ENCODE assay signal across 15 cellular contexts in the genomic region with DNA sequence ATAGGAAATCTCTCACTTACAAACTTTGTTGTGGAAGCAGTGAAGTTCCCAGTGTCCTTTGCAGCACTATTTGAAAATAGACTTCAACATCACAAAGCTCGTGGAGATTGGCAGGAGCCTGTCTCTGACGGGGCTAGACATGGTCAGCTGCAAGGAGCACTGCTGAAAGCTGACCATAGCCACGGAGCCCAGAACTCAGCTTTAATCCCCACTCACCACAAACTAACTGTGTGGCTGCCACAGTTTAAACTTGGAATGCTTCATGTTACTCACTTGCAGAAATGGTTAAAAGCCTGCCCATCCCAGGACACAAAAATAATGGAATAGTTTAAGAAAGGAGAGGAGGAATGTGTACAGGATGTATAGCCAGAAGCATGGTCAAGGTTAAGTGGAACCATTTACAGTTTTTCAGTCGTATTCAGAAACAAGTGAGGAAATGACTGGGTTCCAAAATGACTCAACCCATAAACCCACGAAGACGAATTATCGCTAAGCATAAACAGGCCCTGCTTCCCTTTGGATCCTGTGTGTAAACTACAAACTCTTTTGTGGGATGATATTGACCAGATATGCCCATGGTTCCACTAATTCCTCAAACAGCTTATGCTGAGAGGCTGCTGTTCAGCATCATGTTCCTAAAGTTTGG. TPM values are rescaled to one million over a fixed set of nuclear protein-coding genes. Genes with fewer than 3 reads are reported as not detected.
DNase-seq lines count a peak whose midpoint lies in the region; ATAC-seq, FAIRE-seq and TF ChIP-seq lines count a peak whose summit lies in the region.
"Had no signal": no experiment of that assay in that cellular context is flagged by ENCODE, and none has a peak within 500 bp of the region (broad histone marks: within the 10 kb centered on the region; RNA-seq: fewer than 3 reads in every experiment).

No MANE protein-coding gene starts in this region.

- in situ Hi-C loops in astrocyte of the cerebellum (cut with HindIII; ENCODE audit: low sequenced_read_pairs) (no loop called here), HepG2 (cut with HindIII; ENCODE audit: extremely low pct_ligation_motif_present, low pct_unique_long_range_greater_than_20kb) (no loop called here)

- no peak overlapping the region for H3K4me2 ChIP-seq in HepG2 (ENCODE audit: low read depth, low read length)

- TF ChIP-seq EP300 in HepG2 (IDR thresholded peaks at IDR 0.05; ENCODE audit: low read depth in 2 of 2, low read length in 2 of 2): no peak
- no peak for TF ChIP-seq EP300 in HepG2 (CRISPR knock-in tag; IDR thresholded peaks at IDR 0.05; ENCODE audit: borderline replicate concordance)

- TF ChIP-seq RAD21 in HepG2 (CRISPR knock-in tag; IDR thresholded peaks at IDR 0.05): no peak

- H3K4me3 ChIP-seq in BJ (ENCODE audit: low read depth, low read length): no peak overlapping the region
- no peak overlapping the region for H3K4me3 ChIP-seq in MG63
- H3K4me3 ChIP-seq in astrocyte of the cerebellum (ENCODE audit: low read depth, low read length): no peak overlapping the region
- H3K4me3 ChIP-seq in muscle layer of colon (ENCODE audit: low read depth in 1 of 2, low read length in 2 of 2): no peak overlapping the region
- no peak overlapping the region for H3K4me3 ChIP-seq in HepG2 (replicated peaks in 1 of 3; ENCODE audit: insufficient read depth in 1 of 3, low read depth in 2 of 3, low read length in 3 of 3)
- H3K4me3 ChIP-seq: suprapubic skin had no signal

- 95% methylated on average over 7 of the region's 7 CpGs for WGBS in HepG2 (ENCODE audit: low lambda C conversion rate)

- TF ChIP-seq POLR2A in HepG2 (IDR thresholded peaks at IDR 0.05; ENCODE audit: insufficient read depth in 1 of 2, low read depth in 2 of 2, low read length in 2 of 2): no peak

- no peak overlapping the region for H2AFZ ChIP-seq in HepG2 (ENCODE audit: low read length)

- intact Hi-C loops in HepG2 (cut with micrococcal nuclease; ENCODE audit: unreplicated experiment): no loop called here

- peak overlapping the region; percentile 45 for H3K27ac ChIP-seq in muscle layer of colon (ENCODE audit: low read depth, low read length)
- H3K27ac ChIP-seq in HepG2 (ENCODE audit: extremely low read length, insufficient read depth, low read length): no peak overlapping the region
- H3K27ac ChIP-seq: suprapubic skin had no signal

- H4K20me1 ChIP-seq in HepG2 (ENCODE audit: insufficient read depth, low read length): no peaks in the 10 kb centered on the region

- H3K9me3 ChIP-seq in MG63 (no peaks in the 10 kb centered on the region), muscle layer of colon (ENCODE audit: low read length) (no peaks in the 10 kb centered on the region), HepG2 (ENCODE audit: low read length) (no peaks in the 10 kb centered on the region)
- H3K9me3 ChIP-seq: Caco-2, suprapubic skin had no signal

- FAIRE-seq in HepG2 (lab: Jason Lieb, UNC): no peak

- CTCF ChIA-PET in BJ (lab: Yijun Ruan, JAX) (interaction anchor here (1.0 to 1.1 kb wide), 2 partner anchors 88 to 107 kb away, joined by 4 read pairs; no protein-coding TSS in a partner anchor), HepG2 (lab: Yijun Ruan, JAX; ENCODE audit: low intra/inter-chr PET ratio, low total read pairs) (no interaction called here)

- BruUV-seq in HepG2 (replicated peaks; lab: Mats Ljungman, UMichigan): no TSS peak

- ATAC-seq in GM19467 (IDR thresholded peaks at IDR 0.05; ENCODE audit: unreplicated experiment): no peak
- ATAC-seq in HepG2: no peak
- ATAC-seq: T-cell had no signal

- H3K9ac ChIP-seq in muscle layer of colon (ENCODE audit: low read length) (no peak overlapping the region), HepG2 (ENCODE audit: insufficient read depth, low read depth, low read length) (no peak overlapping the region)

- H3K4me1 ChIP-seq in muscle layer of colon (ENCODE audit: insufficient read depth, low read length) (peaks cover 25% of the 10 kb centered on the region), HepG2 (ENCODE audit: insufficient read depth, low read length) (no peaks in the 10 kb centered on the region)
- H3K4me1 ChIP-seq: Caco-2, suprapubic skin had no signal

- no peaks in the 10 kb centered on the region for H3K79me2 ChIP-seq in HepG2 (ENCODE audit: insufficient read depth, low read length)

- no peaks in the 10 kb centered on the region for H3K27me3 ChIP-seq in BJ (ENCODE audit: control insufficient read depth, insufficient read depth, low read length)
- no peaks in the 10 kb centered on the region for H3K27me3 ChIP-seq in MG63
- H3K27me3 ChIP-seq in muscle layer of colon (ENCODE audit: control insufficient read depth in 1 of 2, insufficient read depth in 2 of 2, low read length in 2 of 2): no peaks in the 10 kb centered on the region
- H3K27me3 ChIP-seq in HepG2 (ENCODE audit: control insufficient read depth in 1 of 2, insufficient read depth in 2 of 2, low read length in 2 of 2): no peaks in the 10 kb centered on the region
- H3K27me3 ChIP-seq: suprapubic skin had no signal

- H3K36me3 ChIP-seq in BJ (ENCODE audit: control insufficient read depth, insufficient read depth, low read length) (peaks cover 15% of the 10 kb centered on the region), MG63 (peaks cover 84% of the 10 kb centered on the region), muscle layer of colon (ENCODE audit: insufficient read depth, low read length) (peaks cover 47% of the 10 kb centered on the region), HepG2 (replicated peaks in 1 of 2; ENCODE audit: control insufficient read depth in 1 of 2, insufficient read depth in 2 of 2, low read length in 2 of 2) (peaks cover 42 to 89% of the 10 kb centered on the region in 2 experiments)

- TF ChIP-seq CTCF in BJ (IDR thresholded peaks at IDR 0.05; ENCODE audit: insufficient read depth, low read depth, low read length): no peak
- TF ChIP-seq CTCF in astrocyte of the cerebellum (IDR thresholded peaks at IDR 0.05; ENCODE audit: low read depth, low read length, missing control alignments): no peak
- TF ChIP-seq CTCF in HepG2 (CRISPR knock-in tag; IDR thresholded peaks at IDR 0.05): no peak

- POLR2A ChIA-PET in BJ (lab: Charles Lee) (no interaction called here), HepG2 (lab: Yijun Ruan, JAX) (no interaction called here)

- DNase-seq in BJ (ENCODE audit: low read depth) (peak; percentile 70), MG63 (peak; percentile 59), astrocyte of the cerebellum (ENCODE audit: low read depth) (peak; percentile 66), HepG2 (ENCODE audit: low spot score) (no peak), NCI-H510A (lab: John Stamatoyannopoulos, UW) (no peak)
- no peak for DNase-seq in stimulated activated CD8-positive, alpha-beta memory T cell treated with anti-CD3 and anti-CD28 coated beads, Interleukin-4, amount 100 ng/mL, for 48 hours
- DNase-seq: activated CD8-positive, alpha-beta memory T cell treated with anti-CD3 and anti-CD28 coated beads, Interleukin-2, amount 50 U/mL, for 48 hours; Caco-2; KBM-7; NCI-H524 treated with DMSO at 0.1 percent for 48 hours; T-cell had no signal

RNA-seq across cellular contexts. Expression of a gene that starts 18.2 kb away (rescaled TPM):
- polyA plus RNA-seq in BJ (2011; rRNA removed) (3.8 and 5.5 TPM in 2 replicates), HepG2 (2011; rRNA removed) (0.70 and 0.93 TPM in 2 replicates)
- 2.9 and 3.1 TPM in 2 replicates for polyA minus RNA-seq in BJ (2011; rRNA and poly(A)+ RNA removed)
- total RNA-seq in MG63 (2014; rRNA removed; shearing (Covaris generic); ENCODE audit: low replicate concordance): not detected in 2 replicates
- total RNA-seq in HepG2 (2016; rRNA removed; fragmentation: Illumina TruSeq; extraction: Trizol): 0.42 and 0.52 TPM in 2 replicates
- total RNA-seq in HepG2 (2016; cell fraction: cytosol; rRNA removed; fragmentation: Illumina TruSeq; extraction: Trizol; ENCODE audit: low read depth): not detected in 2 replicates
- 0.24 and 0.62 TPM in 2 replicates for total RNA-seq in HepG2 (2016; cell fraction: insoluble cytoplasmic fraction; rRNA removed; fragmentation: Illumina TruSeq; extraction: Trizol)
- 0.14 and 0.28 TPM in 2 replicates for total RNA-seq in HepG2 (2016; cell fraction: membrane; rRNA removed; fragmentation: Illumina TruSeq; extraction: Trizol)
- total RNA-seq in HepG2 (2016; cell fraction: nucleus; rRNA removed; fragmentation: Illumina TruSeq; extraction: Trizol): 0.47 TPM in 1 of 2 replicates, not detected in the other
- 0.31 and 0.53 TPM in 2 replicates for polyA plus RNA-seq in HepG2 (2011; cell fraction: cytosol; rRNA removed)
- 2.0 and 2.8 TPM in 2 replicates for polyA plus RNA-seq in HepG2 (2011; cell fraction: nucleus; rRNA removed)
- polyA plus RNA-seq in HepG2 (2012): 1.1 and 2.8 TPM in 2 replicates
- 0.09 and 0.32 TPM in 2 replicates for polyA plus RNA-seq in HepG2 (2016; cell fraction: cytosol; fragmentation: Illumina TruSeq; extraction: Trizol; ENCODE audit: low read depth)
- 0.59 and 0.83 TPM in 2 replicates for polyA plus RNA-seq in HepG2 (2016; cell fraction: insoluble cytoplasmic fraction; fragmentation: Illumina TruSeq; extraction: Trizol; ENCODE audit: low read depth)
- 0.06 and 0.19 TPM in 2 replicates for polyA plus RNA-seq in HepG2 (2016; cell fraction: membrane; fragmentation: Illumina TruSeq; extraction: Trizol; ENCODE audit: low read depth)
- 0.29 and 0.63 TPM in 2 replicates for polyA plus RNA-seq in HepG2 (2016; cell fraction: nucleus; fragmentation: Illumina TruSeq; extraction: Trizol; ENCODE audit: insufficient read depth, low read depth)
- 1.0 TPM in 1 of 2 replicates, not detected in the other for polyA minus RNA-seq in HepG2 (2011; rRNA and poly(A)+ RNA removed; ENCODE audit: low replicate concordance)
- polyA minus RNA-seq in HepG2 (2011; cell fraction: cytosol; rRNA and poly(A)+ RNA removed): not detected in 2 replicates
- polyA minus RNA-seq in HepG2 (2011; cell fraction: nucleus; rRNA and poly(A)+ RNA removed): 0.64 and 0.99 TPM in 2 replicates

RNA-seq across cellular contexts. Expression of a gene that starts 20.8 kb away (rescaled TPM):
- polyA plus RNA-seq in BJ (2011; rRNA removed): 43.6 and 54.5 TPM in 2 replicates
- 37.9 and 62.4 TPM in 2 replicates for polyA minus RNA-seq in BJ (2011; rRNA and poly(A)+ RNA removed)
- 66.5 and 126 TPM in 2 replicates for total RNA-seq in MG63 (2014; rRNA removed; shearing (Covaris generic); ENCODE audit: low replicate concordance)
- 72.1 and 101 TPM in 2 replicates for total RNA-seq in HepG2 (2016; rRNA removed; fragmentation: Illumina TruSeq; extraction: Trizol)
- 16.7 and 23.2 TPM in 2 replicates for total RNA-seq in HepG2 (2016; cell fraction: cytosol; rRNA removed; fragmentation: Illumina TruSeq; extraction: Trizol; ENCODE audit: low read depth)
- total RNA-seq in HepG2 (2016; cell fraction: insoluble cytoplasmic fraction; rRNA removed; fragmentation: Illumina TruSeq; extraction: Trizol): 79.2 and 107 TPM in 2 replicates
- total RNA-seq in HepG2 (2016; cell fraction: membrane; rRNA removed; fragmentation: Illumina TruSeq; extraction: Trizol): 24.0 and 31.0 TPM in 2 replicates
- total RNA-seq in HepG2 (2016; cell fraction: nucleus; rRNA removed; fragmentation: Illumina TruSeq; extraction: Trizol): 53.4 and 56.4 TPM in 2 replicates
- polyA plus RNA-seq in HepG2 (2011; rRNA removed): 31.2 and 32.1 TPM in 2 replicates
- polyA plus RNA-seq in HepG2 (2011; cell fraction: cytosol; rRNA removed): 12.2 and 16.1 TPM in 2 replicates
- 28.4 and 31.6 TPM in 2 replicates for polyA plus RNA-seq in HepG2 (2011; cell fraction: nucleus; rRNA removed)
- 37.2 and 45.4 TPM in 2 replicates for polyA plus RNA-seq in HepG2 (2012)
- 13.7 and 14.9 TPM in 2 replicates for polyA plus RNA-seq in HepG2 (2016; cell fraction: cytosol; fragmentation: Illumina TruSeq; extraction: Trizol; ENCODE audit: low read depth)
- 107 and 128 TPM in 2 replicates for polyA plus RNA-seq in HepG2 (2016; cell fraction: insoluble cytoplasmic fraction; fragmentation: Illumina TruSeq; extraction: Trizol; ENCODE audit: low read depth)
- 15.5 and 20.8 TPM in 2 replicates for polyA plus RNA-seq in HepG2 (2016; cell fraction: membrane; fragmentation: Illumina TruSeq; extraction: Trizol; ENCODE audit: low read depth)
- polyA plus RNA-seq in HepG2 (2016; cell fraction: nucleus; fragmentation: Illumina TruSeq; extraction: Trizol; ENCODE audit: insufficient read depth, low read depth): 67.9 and 80.0 TPM in 2 replicates
- polyA minus RNA-seq in HepG2 (2011; rRNA and poly(A)+ RNA removed; ENCODE audit: low replicate concordance): 56.5 and 121 TPM in 2 replicates
- 22.3 and 25.8 TPM in 2 replicates for polyA minus RNA-seq in HepG2 (2011; cell fraction: cytosol; rRNA and poly(A)+ RNA removed)
- 103 and 108 TPM in 2 replicates for polyA minus RNA-seq in HepG2 (2011; cell fraction: nucleus; rRNA and poly(A)+ RNA removed)

RNA-seq across cellular contexts. Expression of a gene that starts 20.9 kb away (rescaled TPM):
- 5.8 and 7.0 TPM in 2 replicates for polyA plus RNA-seq in BJ (2011; rRNA removed)
- polyA minus RNA-seq in BJ (2011; rRNA and poly(A)+ RNA removed): 5.9 and 7.8 TPM in 2 replicates
- 4.7 and 7.2 TPM in 2 replicates for total RNA-seq in MG63 (2014; rRNA removed; shearing (Covaris generic); ENCODE audit: low replicate concordance)
- 10.9 and 11.2 TPM in 2 replicates for total RNA-seq in HepG2 (2016; rRNA removed; fragmentation: Illumina TruSeq; extraction: Trizol)
- total RNA-seq in HepG2 (2016; cell fraction: cytosol; rRNA removed; fragmentation: Illumina TruSeq; extraction: Trizol; ENCODE audit: low read depth): 0.71 and 1.1 TPM in 2 replicates
- total RNA-seq in HepG2 (2016; cell fraction: insoluble cytoplasmic fraction; rRNA removed; fragmentation: Illumina TruSeq; extraction: Trizol): 9.9 and 10.7 TPM in 2 replicates
- 3.6 and 4.2 TPM in 2 replicates for total RNA-seq in HepG2 (2016; cell fraction: membrane; rRNA removed; fragmentation: Illumina TruSeq; extraction: Trizol)
- total RNA-seq in HepG2 (2016; cell fraction: nucleus; rRNA removed; fragmentation: Illumina TruSeq; extraction: Trizol): 11.2 and 16.1 TPM in 2 replicates
- 5.5 and 6.2 TPM in 2 replicates for polyA plus RNA-seq in HepG2 (2011; rRNA removed)
- 4.2 and 4.9 TPM in 2 replicates for polyA plus RNA-seq in HepG2 (2011; cell fraction: cytosol; rRNA removed)
- polyA plus RNA-seq in HepG2 (2011; cell fraction: nucleus; rRNA removed): 8.6 and 12.5 TPM in 2 replicates
- polyA plus RNA-seq in HepG2 (2012): 5.8 and 6.5 TPM in 2 replicates
- 0.38 and 0.57 TPM in 2 replicates for polyA plus RNA-seq in HepG2 (2016; cell fraction: cytosol; fragmentation: Illumina TruSeq; extraction: Trizol; ENCODE audit: low read depth)
- 12.0 and 14.1 TPM in 2 replicates for polyA plus RNA-seq in HepG2 (2016; cell fraction: insoluble cytoplasmic fraction; fragmentation: Illumina TruSeq; extraction: Trizol; ENCODE audit: low read depth)
- 1.2 and 1.6 TPM in 2 replicates for polyA plus RNA-seq in HepG2 (2016; cell fraction: membrane; fragmentation: Illumina TruSeq; extraction: Trizol; ENCODE audit: low read depth)
- 13.5 and 14.6 TPM in 2 replicates for polyA plus RNA-seq in HepG2 (2016; cell fraction: nucleus; fragmentation: Illumina TruSeq; extraction: Trizol; ENCODE audit: insufficient read depth, low read depth)
- polyA minus RNA-seq in HepG2 (2011; rRNA and poly(A)+ RNA removed; ENCODE audit: low replicate concordance): 4.4 and 8.2 TPM in 2 replicates
- 6.9 and 7.6 TPM in 2 replicates for polyA minus RNA-seq in HepG2 (2011; cell fraction: cytosol; rRNA and poly(A)+ RNA removed)
- polyA minus RNA-seq in HepG2 (2011; cell fraction: nucleus; rRNA and poly(A)+ RNA removed): 21.8 and 22.1 TPM in 2 replicates

RNA-seq across cellular contexts. Expression of a gene that starts 59.7 kb away (rescaled TPM):
- polyA plus RNA-seq in BJ (2011; rRNA removed): 0.04 and 0.05 TPM in 2 replicates
- polyA minus RNA-seq in BJ (2011; rRNA and poly(A)+ RNA removed): not detected in 2 replicates
- total RNA-seq in MG63 (2014; rRNA removed; shearing (Covaris generic); ENCODE audit: low replicate concordance): not detected in 2 replicates
- total RNA-seq in HepG2 (2016; rRNA removed; fragmentation: Illumina TruSeq; extraction: Trizol): not detected in 2 replicates
- total RNA-seq in HepG2 (2016; cell fraction: cytosol; rRNA removed; fragmentation: Illumina TruSeq; extraction: Trizol; ENCODE audit: low read depth): not detected in 2 replicates
- not detected in 2 replicates for total RNA-seq in HepG2 (2016; cell fraction: insoluble cytoplasmic fraction; rRNA removed; fragmentation: Illumina TruSeq; extraction: Trizol)
- total RNA-seq in HepG2 (2016; cell fraction: membrane; rRNA removed; fragmentation: Illumina TruSeq; extraction: Trizol): not detected in 2 replicates
- not detected in 2 replicates for total RNA-seq in HepG2 (2016; cell fraction: nucleus; rRNA removed; fragmentation: Illumina TruSeq; extraction: Trizol)
- polyA plus RNA-seq in HepG2 (2011; rRNA removed): not detected in 2 replicates
- not detected in 2 replicates for polyA plus RNA-seq in HepG2 (2011; cell fraction: cytosol; rRNA removed)
- not detected in 2 replicates for polyA plus RNA-seq in HepG2 (2011; cell fraction: nucleus; rRNA removed)
- not detected in 2 replicates for polyA plus RNA-seq in HepG2 (2012)
- polyA plus RNA-seq in HepG2 (2016; cell fraction: cytosol; fragmentation: Illumina TruSeq; extraction: Trizol; ENCODE audit: low read depth): not detected in 2 replicates
- not detected in 2 replicates for polyA plus RNA-seq in HepG2 (2016; cell fraction: insoluble cytoplasmic fraction; fragmentation: Illumina TruSeq; extraction: Trizol; ENCODE audit: low read depth)
- polyA plus RNA-seq in HepG2 (2016; cell fraction: membrane; fragmentation: Illumina TruSeq; extraction: Trizol; ENCODE audit: low read depth): not detected in 2 replicates
- polyA plus RNA-seq in HepG2 (2016; cell fraction: nucleus; fragmentation: Illumina TruSeq; extraction: Trizol; ENCODE audit: insufficient read depth, low read depth): not detected in 2 replicates
- polyA minus RNA-seq in HepG2 (2011; rRNA and poly(A)+ RNA removed; ENCODE audit: low replicate concordance): not detected in 2 replicates
- not detected in 2 replicates for polyA minus RNA-seq in HepG2 (2011; cell fraction: cytosol; rRNA and poly(A)+ RNA removed)
- polyA minus RNA-seq in HepG2 (2011; cell fraction: nucleus; rRNA and poly(A)+ RNA removed): not detected in 2 replicates
- total RNA-seq: Caco-2, T-cell had no signal
- polyA plus RNA-seq: neural cell had no signal

Comparison
In these comparisons a context has a peak if more than half of its experiments do, and no peak if none do; other contexts are left out.
1. DNase-seq: peak in BJ (single experiment), MG63 (single experiment) and astrocyte of the cerebellum (single experiment); none in HepG2 (single experiment), NCI-H510A (single experiment) and stimulated activated CD8-positive, alpha-beta memory T cell treated with anti-CD3 and anti-CD28 coated beads, Interleukin-4, amount 100 ng/mL, for 48 hours (single experiment).